22 cellular contexts compared by ENCODE assay signal in genomic region chr1:8146257-8146855, GRCh38.
"Had no signal": no experiment of that assay in that cellular context is flagged by ENCODE, and none has a peak within 500 bp of the region (broad histone marks: within the 10 kb centered on the region; RNA-seq: fewer than 3 reads in every experiment).

No MANE protein-coding gene starts in this region.

- H3K27ac Mint-ChIP-seq: dendritic cell treated with granulocyte-macrophage colony-stimulating factor and Interleukin-4, amounts not matched to agents 40 ng/mL and 50 ng/mL, for 4 days; memory B cell; nephron progenitor cell had no signal

- ATAC-seq: gastrocnemius medialis; heart right ventricle; left lung; lower lobe of right lung; naive thymus-derived CD4-positive, alpha-beta T cell had no signal

- H3K27me3 ChIP-seq: esophagus muscularis mucosa, gastrocnemius medialis, left lung, right atrium auricular region, sigmoid colon, stomach, transverse colon had no signal

- H3K9me3 Mint-ChIP-seq: dendritic cell treated with granulocyte-macrophage colony-stimulating factor and Interleukin-4, amounts not matched to agents 40 ng/mL and 50 ng/mL, for 4 days; effector memory CD8-positive, alpha-beta T cell; memory B cell; nephron progenitor cell had no signal

- H3K4me3 Mint-ChIP-seq: dendritic cell treated with granulocyte-macrophage colony-stimulating factor and Interleukin-4, amounts not matched to agents 40 ng/mL and 50 ng/mL, for 4 days; memory B cell; naive thymus-derived CD4-positive, alpha-beta T cell; nephron progenitor cell had no signal

- H3K4me1 ChIP-seq: gastrocnemius medialis, left lung, lower lobe of right lung, right atrium auricular region had no signal

- H3K4me3 ChIP-seq: esophagus muscularis mucosa, gastrocnemius medialis, heart right ventricle, left lung, lower lobe of right lung, right atrium auricular region, sigmoid colon, skin epidermis, stomach, thoracic aorta, transverse colon had no signal

- DNase-seq: effector memory CD8-positive, alpha-beta T cell; gastrocnemius medialis; heart right ventricle; hypothalamus; left lung; lower lobe of right lung; naive thymus-derived CD4-positive, alpha-beta T cell; nephron progenitor cell; sigmoid colon; stimulated activated CD4-positive, alpha-beta T cell treated with anti-CD3 and anti-CD28 coated beads, Interleukin-2, amount 100 ng/mL, for 24 hours; stimulated activated CD4-positive, alpha-beta T cell treated with anti-CD3 and anti-CD28 coated beads, Interleukin-4, amount 100 ng/mL, for 4 hours; stimulated activated naive CD4-positive, alpha-beta T cell; stomach; substantia nigra; transverse colon had no signal

- H3K9me3 ChIP-seq: esophagus muscularis mucosa, gastrocnemius medialis, heart right ventricle, left lung, lower lobe of right lung, right atrium auricular region, sigmoid colon, stomach, thoracic aorta, transverse colon had no signal

- H3K27ac ChIP-seq: epithelial cell of prostate, gastrocnemius medialis, heart right ventricle, left lung, lower lobe of right lung, right atrium auricular region, sigmoid colon, stomach, thoracic aorta, transverse colon had no signal

- H3K4me1 Mint-ChIP-seq: memory B cell had no signal

- H3K36me3 ChIP-seq: esophagus muscularis mucosa, gastrocnemius medialis, heart right ventricle, left lung, lower lobe of right lung, right atrium auricular region, sigmoid colon, stomach, thoracic aorta, transverse colon had no signal

- H3K36me3 Mint-ChIP-seq: memory B cell had no signal
